8 cellular contexts compared by ENCODE assay signal in genomic region chr19:47112664-47113445, GRCh38. TPM values are rescaled to one million over a fixed set of nuclear protein-coding genes. Genes with fewer than 3 reads are reported as not detected.
DNase-seq lines count a peak whose midpoint lies in the region; ATAC-seq, FAIRE-seq and TF ChIP-seq lines count a peak whose summit lies in the region.

No MANE protein-coding gene starts in this region.

- H3K27ac ChIP-seq in small intestine (ENCODE audit: low read depth in 1 of 2, low read length in 1 of 2), result peak overlapping the region; percentile 99

- WGBS in small intestine, 3 donors, result 0% methylated on average over 54 to 64 of the region's 64 CpGs

- FAIRE-seq in small intestine (lab: Jason Lieb, UNC), result no peak

- H3K4me3 ChIP-seq in cardiac fibroblast (replicated peaks in 1 of 2; ENCODE audit: low read depth in 2 of 2, low read length in 2 of 2) (peak overlapping the region; percentile 86 to 90), small intestine (ENCODE audit: low read depth in 1 of 2, low read length in 2 of 2) (peak overlapping the region; percentile 74 to 98)

- H3K4me1 ChIP-seq in small intestine (ENCODE audit: control insufficient read depth in 2 of 2, insufficient read depth in 1 of 2, low read depth in 1 of 2, low read length in 1 of 2), result peaks cover 4 to 10% of the 10 kb centered on the region in 2 donors

- H3K27me3 Mint-ChIP-seq in WTC11 (ENCODE audit: low read depth), result no peaks in the 10 kb centered on the region

- peak; percentile 88 for ATAC-seq in HG03175 (IDR thresholded peaks at IDR 0.05; ENCODE audit: unreplicated experiment)
- ATAC-seq in WTC11, result peak; percentile 94

- H3K9me3 ChIP-seq in small intestine (ENCODE audit: control insufficient read depth, low read depth), result no peaks in the 10 kb centered on the region

- peak overlapping the region; percentile 91 for H3K4me3 Mint-ChIP-seq in WTC11

- peaks cover 17% of the 10 kb centered on the region for H3K36me3 Mint-ChIP-seq in WTC11

- peak; percentile 74 for TF ChIP-seq POLR2A in GM18951 (IDR thresholded peaks at IDR 0.05; ENCODE audit: extremely low read depth, insufficient read depth, insufficient read length)

- no peak for TF ChIP-seq CTCF in WTC11 (IDR thresholded peaks at IDR 0.05)
- TF ChIP-seq CTCF in cardiac fibroblast (IDR thresholded peaks at IDR 0.05; ENCODE audit: low read depth, low read length), result no peak

- H3K36me3 ChIP-seq in small intestine (ENCODE audit: control insufficient read depth in 2 of 2, insufficient read depth in 2 of 2, low read length in 2 of 2), result no peaks in the 10 kb centered on the region

- peak overlapping the region; percentile 99 for H3K27ac Mint-ChIP-seq in WTC11

- in situ Hi-C loops in GM18951 (cut with MboI; ENCODE audit: low sequenced_read_pairs, unreplicated experiment), result no loop called here

- peak; percentile 97 for DNase-seq in AG08395 (ENCODE audit: low spot score)
- peak; percentile 94 for DNase-seq in NCI-H2227 treated with DMSO at 0.1 percent for 48 hours (lab: John Stamatoyannopoulos, UW)
- peak; percentile 100 for DNase-seq in WTC11 (ENCODE audit: low spot score)
- DNase-seq in cardiac fibroblast (ENCODE audit: low read depth in 2 of 2), result peak; percentile 99 to 100
- DNase-seq in iPS-NIHi11 (ENCODE audit: low spot score), result peak; percentile 92
- DNase-seq in small intestine, result peak; percentile 100

- H3K4me1 Mint-ChIP-seq in WTC11, result peaks cover 32% of the 10 kb centered on the region

- H3K27me3 ChIP-seq in small intestine (ENCODE audit: control insufficient read depth in 2 of 2, insufficient read depth in 2 of 2, low read length in 2 of 2), result no peaks in the 10 kb centered on the region

- no peaks in the 10 kb centered on the region for H3K9me3 Mint-ChIP-seq in WTC11

- POLR2A ChIA-PET in WTC11 (lab: Charles Lee), result interaction anchor here (0.9 to 2.1 kb wide), 20 partner anchors 9 to 328 kb away, joined by 3 to 23 read pairs (median 6); partner anchors contain the start of genes CCDC9, INAFM1 and SAE1

- CTCF ChIA-PET in WTC11 (lab: Charles Lee), result interaction anchor here (0.6 to 2.4 kb wide), 16 partner anchors 10 to 359 kb away, joined by 3 to 22 read pairs (median 6); partner anchors contain the start of genes CCDC9, INAFM1 and SAE1

TF ChIP-seq in WTC11, 78 proteins besides CTCF, POLR2A, EP300 and RAD21 (continues in another document):
- TF ChIP-seq TP53 (CRISPR knock-in tag; IDR thresholded peaks at IDR 0.05), result 0 out of 2 replicates have a peak, but pooled peaks have one; percentile 26
- TF ChIP-seq, protein P1, sequence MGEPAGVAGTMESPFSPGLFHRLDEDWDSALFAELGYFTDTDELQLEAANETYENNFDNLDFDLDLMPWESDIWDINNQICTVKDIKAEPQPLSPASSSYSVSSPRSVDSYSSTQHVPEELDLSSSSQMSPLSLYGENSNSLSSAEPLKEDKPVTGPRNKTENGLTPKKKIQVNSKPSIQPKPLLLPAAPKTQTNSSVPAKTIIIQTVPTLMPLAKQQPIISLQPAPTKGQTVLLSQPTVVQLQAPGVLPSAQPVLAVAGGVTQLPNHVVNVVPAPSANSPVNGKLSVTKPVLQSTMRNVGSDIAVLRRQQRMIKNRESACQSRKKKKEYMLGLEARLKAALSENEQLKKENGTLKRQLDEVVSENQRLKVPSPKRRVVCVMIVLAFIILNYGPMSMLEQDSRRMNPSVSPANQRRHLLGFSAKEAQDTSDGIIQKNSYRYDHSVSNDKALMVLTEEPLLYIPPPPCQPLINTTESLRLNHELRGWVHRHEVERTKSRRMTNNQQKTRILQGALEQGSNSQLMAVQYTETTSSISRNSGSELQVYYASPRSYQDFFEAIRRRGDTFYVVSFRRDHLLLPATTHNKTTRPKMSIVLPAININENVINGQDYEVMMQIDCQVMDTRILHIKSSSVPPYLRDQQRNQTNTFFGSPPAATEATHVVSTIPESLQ (CRISPR knock-in tag; IDR thresholded peaks at IDR 0.05), result peak; percentile 13; the same call in 1 of the 2 replicates
- TF ChIP-seq ZNF317 (CRISPR knock-in tag; IDR thresholded peaks at IDR 0.05; ENCODE audit: borderline replicate concordance, low read depth), result no peak
- 0 out of 2 replicates have a peak, but pooled peaks have one; percentile 59 for TF ChIP-seq IRF1 (CRISPR knock-in tag; IDR thresholded peaks at IDR 0.05)
- TF ChIP-seq USF1 (CRISPR knock-in tag; IDR thresholded peaks at IDR 0.05), result peak; percentile 99
- TF ChIP-seq ZNF532 (CRISPR knock-in tag; IDR thresholded peaks at IDR 0.05; ENCODE audit: borderline replicate concordance), result 0 out of 2 replicates have a peak, but pooled peaks have one; percentile 55
- TF ChIP-seq SMAD3 (CRISPR knock-in tag; IDR thresholded peaks at IDR 0.05; ENCODE audit: borderline replicate concordance), result no peak
- TF ChIP-seq ETV6 (CRISPR knock-in tag; IDR thresholded peaks at IDR 0.05), result peak; percentile 84; the same call in 1 of the 2 replicates
- peak; percentile 80; the same call in 1 of the 2 replicates for TF ChIP-seq AR (CRISPR knock-in tag; IDR thresholded peaks at IDR 0.05)
- TF ChIP-seq SP1 (CRISPR knock-in tag; conservative IDR thresholded peaks at IDR 0.05), result no peak; the same call in none of the 2 replicates
- TF ChIP-seq ZNF671 (CRISPR knock-in tag; IDR thresholded peaks at IDR 0.05), result peak; percentile 70; the same call in 1 of the 2 replicates

RNA-seq across cellular contexts. Expression of gene ZC3H4, which starts 0.7 kb away (rescaled TPM):
- 67.2 to 75.5 TPM (median 73.2 TPM) in 3 replicates for total RNA-seq in WTC11 (2021)
- 10 to 100 TPM in 2 of 3 donors, 1 to 10 TPM in 1; 7.3 to 18.0 (median 10.7) TPM for polyA plus RNA-seq in small intestine

RNA-seq across cellular contexts. Expression of gene SAE1, which starts 17.8 kb away (rescaled TPM):
- 215 to 224 TPM (median 221 TPM) in 3 replicates for total RNA-seq in WTC11 (2021)
- polyA plus RNA-seq in small intestine, result 10 to 100 TPM; 28.6 to 77.5 (median 34.9) TPM

Comparison
In these comparisons a context has a peak if more than half of its experiments do, and no peak if none do; other contexts are left out.
1. Peak in every context shown above with its lines: DNase-seq, ATAC-seq, H3K4me3 ChIP-seq and H3K27ac ChIP-seq.